8 cellular contexts compared by ENCODE assay signal in the genomic region with DNA sequence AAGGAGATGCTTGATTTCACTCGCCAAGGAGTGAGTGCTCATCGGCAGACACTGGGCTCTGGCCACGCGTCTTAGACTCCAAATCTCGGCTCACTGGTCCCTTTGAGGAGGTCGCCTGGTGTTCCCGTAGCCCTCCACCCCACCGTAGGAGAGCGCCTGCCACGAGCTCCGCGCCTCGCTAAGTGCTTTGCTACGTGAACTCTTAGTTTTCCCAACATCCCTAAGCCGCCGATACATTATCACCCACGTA. TPM values are rescaled to one million over a fixed set of nuclear protein-coding genes. Genes with fewer than 3 reads are reported as not detected.
A peak's percentile ranks its signal among the peaks of the same experiment; 100 is the strongest.
DNase-seq lines count a peak whose midpoint lies in the region; ATAC-seq and TF ChIP-seq lines count a peak whose summit lies in the region.

No MANE protein-coding gene starts in this region.

- WGBS in mammary epithelial cell (ENCODE audit: low coverage, missing lambda C conversion rate), result under 1% methylated on average over 13 of the region's 17 CpGs
- 0 to 1% methylated on average over 16 to 17 of the region's 17 CpGs for WGBS in mesodermal cell (ENCODE audit: insufficient coverage in 2 of 2), 2 experiments

- H3K9me2 ChIP-seq in Karpas-422 (replicated peaks; ENCODE audit: insufficient read depth, low read length), result no peaks in the 10 kb centered on the region

- H3K9ac ChIP-seq in mammary epithelial cell (ENCODE audit: insufficient read depth, low read length) (peak overlapping the region; percentile 44), Karpas-422 (ENCODE audit: low read length) (no peak overlapping the region)

- H4K20me1 ChIP-seq in mammary epithelial cell (ENCODE audit: insufficient read depth, low read length) (no peaks in the 10 kb centered on the region), Karpas-422 (ENCODE audit: insufficient read depth, low read depth, low read length) (no peaks in the 10 kb centered on the region)

- H3K4me3 ChIP-seq in mammary epithelial cell (replicated peaks in 1 of 3; ENCODE audit: insufficient read depth in 1 of 3, low read depth in 2 of 3, low read length in 3 of 3) (peak overlapping the region; percentile 40 to 70 (median 58)), mesodermal cell (ENCODE audit: extremely low read depth, insufficient read depth, low read length, poor library complexity, severe bottlenecking) (peak overlapping the region; percentile 49), Karpas-422 (ENCODE audit: low read length) (no peak overlapping the region)

- H3K27me3 Mint-ChIP-seq in stimulated activated naive CD8-positive, alpha-beta T cell treated with anti-CD3 and anti-CD28 coated beads, Interleukin-15, Interleukin-2, amounts not matched to agents 100 ng/mL and 50 ng/mL, for 24 hours, result peaks cover 71% of the 10 kb centered on the region

- CTCF ChIA-PET in mammary epithelial cell (lab: Charles Lee; ENCODE audit: low non-redundant PET), result interaction anchor here (0.6 kb wide), 1 partner anchor 223 kb away, joined by 3 read pairs; no protein-coding TSS in a partner anchor

- no peak for ATAC-seq in stimulated activated naive CD8-positive, alpha-beta T cell treated with anti-CD3 and anti-CD28 coated beads, Interleukin-15, Interleukin-2, amounts not matched to agents 100 U/mL and 50 U/mL, for 24 hours
- no peak for ATAC-seq in HG03139 (IDR thresholded peaks at IDR 0.05; ENCODE audit: unreplicated experiment)

- H3K36me3 Mint-ChIP-seq in stimulated activated naive CD8-positive, alpha-beta T cell treated with anti-CD3 and anti-CD28 coated beads, Interleukin-15, Interleukin-2, amounts not matched to agents 100 ng/mL and 50 ng/mL, for 24 hours (ENCODE audit: low read depth), result no peaks in the 10 kb centered on the region

- H3K27me3 ChIP-seq in mammary epithelial cell (ENCODE audit: insufficient read depth, low read length) (no peaks in the 10 kb centered on the region), Karpas-422 (ENCODE audit: low read length) (no peaks in the 10 kb centered on the region)

- DNase-seq in stimulated activated naive CD8-positive, alpha-beta T cell treated with anti-CD3 and anti-CD28 coated beads, Interleukin-15, Interleukin-2, amounts not matched to agents 100 U/mL and 50 U/mL, for 24 hours, result no peak
- DNase-seq in mammary epithelial cell, result no peak
- DNase-seq in Karpas-422, result no peak
- DNase-seq in NCI-H446 (lab: John Stamatoyannopoulos, UW), result no peak
- no peak for DNase-seq in HUDEP-2 (lab: John Stamatoyannopoulos, UW; ENCODE audit: unreplicated experiment in 76 of 76)

- intact Hi-C loops in mammary epithelial cell (cut with micrococcal nuclease), result loop anchor here (10.0 kb wide), 1 partner anchor 134 kb away; no protein-coding TSS in a partner anchor

- H3K27ac ChIP-seq in mammary epithelial cell (ENCODE audit: insufficient read depth, low read depth, low read length), result peak overlapping the region; percentile 65
- H3K27ac ChIP-seq in mesodermal cell (ENCODE audit: low read depth, low read length, severe bottlenecking), result no peak overlapping the region
- no peak overlapping the region for H3K27ac ChIP-seq in Karpas-422 (ENCODE audit: low read length)

- BruUV-seq in mammary epithelial cell (replicated peaks; lab: Mats Ljungman, UMichigan), result no TSS peak

- no peaks in the 10 kb centered on the region for H3K9me3 Mint-ChIP-seq in stimulated activated naive CD8-positive, alpha-beta T cell treated with anti-CD3 and anti-CD28 coated beads, Interleukin-15, Interleukin-2, amounts not matched to agents 100 ng/mL and 50 ng/mL, for 24 hours

- H3K4me2 ChIP-seq in mammary epithelial cell (ENCODE audit: insufficient read depth, low read depth, low read length) (peak overlapping the region; percentile 89), Karpas-422 (ENCODE audit: low read depth, low read length, poor library complexity, severe bottlenecking) (no peak overlapping the region)

- peaks cover 35% of the 10 kb centered on the region for H3K4me1 Mint-ChIP-seq in stimulated activated naive CD8-positive, alpha-beta T cell treated with anti-CD3 and anti-CD28 coated beads, Interleukin-15, Interleukin-2, amounts not matched to agents 100 ng/mL and 50 ng/mL, for 24 hours (ENCODE audit: low read depth)

- H3K27ac Mint-ChIP-seq in stimulated activated naive CD8-positive, alpha-beta T cell treated with anti-CD3 and anti-CD28 coated beads, Interleukin-15, Interleukin-2, amounts not matched to agents 100 ng/mL and 50 ng/mL, for 24 hours, result no peak overlapping the region

- TF ChIP-seq CTCF in mammary epithelial cell (conservative IDR thresholded peaks at IDR 0.05 in 1 of 2, IDR thresholded peaks at IDR 0.05 in 1 of 2; ENCODE audit: extremely low read depth in 1 of 2, insufficient read depth in 1 of 2, low read depth in 1 of 2, low read length in 2 of 2), result no peak

- peaks cover 39% of the 10 kb centered on the region for H3K79me2 ChIP-seq in mammary epithelial cell (ENCODE audit: insufficient read depth, low read length)
- no peaks in the 10 kb centered on the region for H3K79me2 ChIP-seq in Karpas-422 (ENCODE audit: low read length)

- in situ Hi-C loops in mammary epithelial cell (cut with MboI; ENCODE audit: low sequenced_read_pairs in 2 of 2), result loop anchor here in 1 of 2 donors (10.0 kb wide), 1 partner anchor 204 kb away; no protein-coding TSS in a partner anchor

- H3K9me3 ChIP-seq in mammary epithelial cell (replicated peaks; ENCODE audit: insufficient read depth, low read length) (no peaks in the 10 kb centered on the region), mesodermal cell (ENCODE audit: control insufficient read depth, low read length) (no peaks in the 10 kb centered on the region), Karpas-422 (ENCODE audit: low read length) (no peaks in the 10 kb centered on the region)

- H2AFZ ChIP-seq in mammary epithelial cell (ENCODE audit: low read depth, low read length) (peak overlapping the region; percentile 91), Karpas-422 (ENCODE audit: low read length) (no peak overlapping the region)

- H3K4me1 ChIP-seq in mammary epithelial cell (ENCODE audit: insufficient read depth, low read length) (peaks cover 28% of the 10 kb centered on the region), mesodermal cell (ENCODE audit: control insufficient read depth, insufficient read depth, low read length, poor library complexity, severe bottlenecking) (peaks cover 8% of the 10 kb centered on the region), Karpas-422 (ENCODE audit: low read length) (no peaks in the 10 kb centered on the region)

- dilution Hi-C loops in mammary epithelial cell (cut with HindIII; ENCODE audit: low sequenced_read_pairs), result no loop called here

- peaks cover 7% of the 10 kb centered on the region for H3K36me3 ChIP-seq in mammary epithelial cell (ENCODE audit: insufficient read depth, low read length)
- peaks cover 21% of the 10 kb centered on the region for H3K36me3 ChIP-seq in mesodermal cell (ENCODE audit: control insufficient read depth, insufficient read depth, low read length)
- H3K36me3 ChIP-seq in Karpas-422 (ENCODE audit: insufficient read depth, low read length), result no peaks in the 10 kb centered on the region

- peak overlapping the region; percentile 73 for H3K4me3 Mint-ChIP-seq in stimulated activated naive CD8-positive, alpha-beta T cell treated with anti-CD3 and anti-CD28 coated beads, Interleukin-15, Interleukin-2, amounts not matched to agents 100 ng/mL and 50 ng/mL, for 24 hours

RNA-seq across cellular contexts. Expression of gene LIPG, which starts 0.8 kb away (rescaled TPM):
- total RNA-seq in mammary epithelial cell, result 100 to 1,000 TPM in 1 of 2 donors, 10 to 100 TPM in 1; 78.8 to 153 TPM
- polyA plus RNA-seq in mammary epithelial cell, result 45.5 TPM
- 64.0 TPM for polyA minus RNA-seq in mammary epithelial cell
- polyA plus RNA-seq in mesodermal cell (2013, experiment 1 of 2), result 219 TPM
- 193 TPM for polyA plus RNA-seq in mesodermal cell (2013, experiment 2 of 2)
- not detected in 2 replicates for total RNA-seq in Karpas-422 (2014; rRNA removed; shearing (Covaris generic); ENCODE audit: low replicate concordance)

Comparison
In these comparisons a context has a peak if more than half of its experiments do, and no peak if none do; other contexts are left out.
1. RNA of gene LIPG, which starts 0.8 kb away (total RNA-seq): 78.8 to 153 TPM in mammary epithelial cell; not detected in Karpas-422; every median in the first group is over 10 times any median in the second.